Comparison of ENCODE assay signal across 20 cellular contexts in genomic region chr4:106454581-106454980, GRCh38.
DNase-seq lines count a peak whose midpoint lies in the region; ATAC-seq, FAIRE-seq and TF ChIP-seq lines count a peak whose summit lies in the region.
"Had no signal": no experiment of that assay in that cellular context is flagged by ENCODE, and none has a peak within 500 bp of the region (broad histone marks: within the 10 kb centered on the region; RNA-seq: fewer than 3 reads in every experiment).

No MANE protein-coding gene starts in this region.

- H4K20me1 ChIP-seq in OCI-LY3 (ENCODE audit: insufficient read depth, low read length): no peaks in the 10 kb centered on the region

- no peak overlapping the region for H3K4me2 ChIP-seq in OCI-LY3 (ENCODE audit: low read length)

- no peak overlapping the region for H3K9ac ChIP-seq in OCI-LY3 (ENCODE audit: low read length)
- H3K9ac ChIP-seq: GM23248 had no signal

- DNase-seq in D721Med (ENCODE audit: insufficient read length, low spot score) (no peak), NCI-H524 treated with DMSO at 0.1 percent for 48 hours (lab: John Stamatoyannopoulos, UW) (peak; percentile 10), NCI-H2171 (lab: John Stamatoyannopoulos, UW) (no peak)
- no peak for DNase-seq in NK-92 treated with Interleukin-12 subunit alpha and Interleukin-12 subunit beta, amount 100 ng/mL, for 24 hours (lab: John Stamatoyannopoulos, UW)
- DNase-seq: C1 segment of cervical spinal cord; Calu3; CD4-positive, alpha-beta memory T cell; COR-L47; DMS 273 treated with DMSO at 0.1 percent for 48 hours; DMS79; EL; GDM1; GM23248; H7; HCEC 1CT had no signal

- no peak overlapping the region for H3K4me3 ChIP-seq in OCI-LY3 (ENCODE audit: low read length)
- H3K4me3 ChIP-seq: GM12878, GM23248 had no signal

- no peak overlapping the region for H3K27ac ChIP-seq in OCI-LY3 (ENCODE audit: low read length)
- H3K27ac ChIP-seq: GM23248 had no signal

- peak; percentile 90 for FAIRE-seq in D721Med (lab: Jason Lieb, UNC)
- FAIRE-seq: GM12878, GM19239, H1 had no signal

- no peaks in the 10 kb centered on the region for H3K9me3 ChIP-seq in OCI-LY3 (ENCODE audit: insufficient read depth, low read length)

- no peaks in the 10 kb centered on the region for H3K27me3 ChIP-seq in OCI-LY3 (ENCODE audit: low read depth, low read length)

- no peaks in the 10 kb centered on the region for H3K36me3 ChIP-seq in OCI-LY3 (replicated peaks; ENCODE audit: low read depth, low read length)

- ATAC-seq in HG03571 (IDR thresholded peaks at IDR 0.05; ENCODE audit: unreplicated experiment): no peak
- ATAC-seq: GM12878 had no signal

- TF ChIP-seq CTCF in D721Med (IDR thresholded peaks at IDR 0.05; ENCODE audit: insufficient read depth, missing control alignments): no peak
- no peak for TF ChIP-seq CTCF in OCI-LY3 (IDR thresholded peaks at IDR 0.05; ENCODE audit: low read depth, low read length)

- no peaks in the 10 kb centered on the region for H3K79me2 ChIP-seq in OCI-LY3 (ENCODE audit: low read length)

- 0 out of 2 replicates have a peak overlapping the region, but pooled peaks have one; percentile 17 for H2AFZ ChIP-seq in OCI-LY3 (ENCODE audit: low read depth, low read length)

- no peaks in the 10 kb centered on the region for H3K4me1 ChIP-seq in OCI-LY3 (ENCODE audit: low read length)
